Comparison of ENCODE assay signal across 2 cellular contexts in the genomic region with DNA sequence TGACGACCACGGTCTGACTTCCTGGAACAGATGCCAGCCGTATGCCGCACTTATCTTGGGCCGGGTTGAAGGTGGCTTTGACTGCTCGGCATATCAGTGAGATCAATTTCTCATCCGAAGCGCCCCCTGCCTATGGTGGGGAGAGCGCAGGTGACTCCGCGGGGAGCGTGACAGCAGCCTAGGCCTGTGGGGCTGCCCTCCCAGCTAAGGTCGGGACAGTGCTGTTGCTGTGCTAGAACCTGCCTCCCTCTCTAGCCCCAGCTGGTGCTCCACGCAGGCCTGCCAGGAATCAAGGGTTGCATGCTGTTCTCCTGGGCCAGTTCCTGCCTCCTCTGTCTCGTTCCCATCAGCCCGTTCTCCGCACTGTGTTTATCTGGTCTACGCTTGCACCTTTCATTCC.
A peak's percentile ranks its signal among the peaks of the same experiment; 100 is the strongest.
TF ChIP-seq lines count a peak whose summit lies in the region.

No MANE protein-coding gene starts in this region.

TF ChIP-seq in HepG2, 621 proteins besides CTCF, POLR2A, EP300 and RAD21 (continued from another document):
- TF ChIP-seq, protein P1, sequence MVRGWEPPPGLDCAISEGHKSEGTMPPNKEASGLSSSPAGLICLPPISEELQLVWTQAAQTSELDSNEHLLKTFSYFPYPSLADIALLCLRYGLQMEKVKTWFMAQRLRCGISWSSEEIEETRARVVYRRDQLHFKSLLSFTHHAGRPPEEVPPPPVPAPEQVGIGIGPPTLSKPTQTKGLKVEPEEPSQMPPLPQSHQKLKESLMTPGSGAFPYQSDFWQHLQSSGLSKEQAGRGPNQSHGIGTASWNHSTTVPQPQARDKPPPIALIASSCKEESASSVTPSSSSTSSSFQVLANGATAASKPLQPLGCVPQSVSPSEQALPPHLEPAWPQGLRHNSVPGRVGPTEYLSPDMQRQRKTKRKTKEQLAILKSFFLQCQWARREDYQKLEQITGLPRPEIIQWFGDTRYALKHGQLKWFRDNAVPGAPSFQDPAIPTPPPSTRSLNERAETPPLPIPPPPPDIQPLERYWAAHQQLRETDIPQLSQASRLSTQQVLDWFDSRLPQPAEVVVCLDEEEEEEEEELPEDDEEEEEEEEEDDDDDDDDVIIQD (CRISPR knock-in tag; IDR thresholded peaks at IDR 0.05; ENCODE audit: low read depth): no peak
- TF ChIP-seq EEA1 (CRISPR knock-in tag; IDR thresholded peaks at IDR 0.05; ENCODE audit: borderline replicate concordance) (no peak), MEF2D (CRISPR knock-in tag; IDR thresholded peaks at IDR 0.05) (no peak), EZH2 (conservative IDR thresholded peaks at IDR 0.05; ENCODE audit: low read depth, low read length) (no peak), CBX2 (IDR thresholded peaks at IDR 0.05; ENCODE audit: low read depth, low read length) (no peak), CBX2 (CRISPR knock-in tag; IDR thresholded peaks at IDR 0.05; ENCODE audit: low read depth) (no peak), MTA1 (CRISPR knock-in tag; IDR thresholded peaks at IDR 0.05; ENCODE audit: borderline replicate concordance) (no peak), ZNF709 (CRISPR knock-in tag; IDR thresholded peaks at IDR 0.05) (no peak), NFE2L1 (CRISPR knock-in tag; IDR thresholded peaks at IDR 0.05; ENCODE audit: borderline replicate concordance) (no peak), ZNF460 (CRISPR knock-in tag; IDR thresholded peaks at IDR 0.05; ENCODE audit: borderline replicate concordance) (no peak), NFRKB (IDR thresholded peaks at IDR 0.05) (no peak), ZNF629 (CRISPR knock-in tag; conservative IDR thresholded peaks at IDR 0.05) (no peak), SIX1 (CRISPR knock-in tag; IDR thresholded peaks at IDR 0.05; ENCODE audit: borderline replicate concordance) (no peak), AGO2 (optimal IDR thresholded peaks at IDR 0.05; ENCODE audit: low read depth, low read length) (peak; percentile 18), ZFYVE20 (CRISPR knock-in tag; IDR thresholded peaks at IDR 0.05; ENCODE audit: borderline replicate concordance, low read depth) (no peak)
- TF ChIP-seq, protein P2, sequence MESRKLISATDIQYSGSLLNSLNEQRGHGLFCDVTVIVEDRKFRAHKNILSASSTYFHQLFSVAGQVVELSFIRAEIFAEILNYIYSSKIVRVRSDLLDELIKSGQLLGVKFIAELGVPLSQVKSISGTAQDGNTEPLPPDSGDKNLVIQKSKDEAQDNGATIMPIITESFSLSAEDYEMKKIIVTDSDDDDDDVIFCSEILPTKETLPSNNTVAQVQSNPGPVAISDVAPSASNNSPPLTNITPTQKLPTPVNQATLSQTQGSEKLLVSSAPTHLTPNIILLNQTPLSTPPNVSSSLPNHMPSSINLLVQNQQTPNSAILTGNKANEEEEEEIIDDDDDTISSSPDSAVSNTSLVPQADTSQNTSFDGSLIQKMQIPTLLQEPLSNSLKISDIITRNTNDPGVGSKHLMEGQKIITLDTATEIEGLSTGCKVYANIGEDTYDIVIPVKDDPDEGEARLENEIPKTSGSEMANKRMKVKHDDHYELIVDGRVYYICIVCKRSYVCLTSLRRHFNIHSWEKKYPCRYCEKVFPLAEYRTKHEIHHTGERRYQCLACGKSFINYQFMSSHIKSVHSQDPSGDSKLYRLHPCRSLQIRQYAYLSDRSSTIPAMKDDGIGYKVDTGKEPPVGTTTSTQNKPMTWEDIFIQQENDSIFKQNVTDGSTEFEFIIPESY (CRISPR knock-in tag; IDR thresholded peaks at IDR 0.05): peak; percentile 87
- TF ChIP-seq, protein P3, sequence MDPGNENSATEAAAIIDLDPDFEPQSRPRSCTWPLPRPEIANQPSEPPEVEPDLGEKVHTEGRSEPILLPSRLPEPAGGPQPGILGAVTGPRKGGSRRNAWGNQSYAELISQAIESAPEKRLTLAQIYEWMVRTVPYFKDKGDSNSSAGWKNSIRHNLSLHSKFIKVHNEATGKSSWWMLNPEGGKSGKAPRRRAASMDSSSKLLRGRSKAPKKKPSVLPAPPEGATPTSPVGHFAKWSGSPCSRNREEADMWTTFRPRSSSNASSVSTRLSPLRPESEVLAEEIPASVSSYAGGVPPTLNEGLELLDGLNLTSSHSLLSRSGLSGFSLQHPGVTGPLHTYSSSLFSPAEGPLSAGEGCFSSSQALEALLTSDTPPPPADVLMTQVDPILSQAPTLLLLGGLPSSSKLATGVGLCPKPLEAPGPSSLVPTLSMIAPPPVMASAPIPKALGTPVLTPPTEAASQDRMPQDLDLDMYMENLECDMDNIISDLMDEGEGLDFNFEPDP (CRISPR knock-in tag; conservative IDR thresholded peaks at IDR 0.05): no peak
- TF ChIP-seq, protein P4, sequence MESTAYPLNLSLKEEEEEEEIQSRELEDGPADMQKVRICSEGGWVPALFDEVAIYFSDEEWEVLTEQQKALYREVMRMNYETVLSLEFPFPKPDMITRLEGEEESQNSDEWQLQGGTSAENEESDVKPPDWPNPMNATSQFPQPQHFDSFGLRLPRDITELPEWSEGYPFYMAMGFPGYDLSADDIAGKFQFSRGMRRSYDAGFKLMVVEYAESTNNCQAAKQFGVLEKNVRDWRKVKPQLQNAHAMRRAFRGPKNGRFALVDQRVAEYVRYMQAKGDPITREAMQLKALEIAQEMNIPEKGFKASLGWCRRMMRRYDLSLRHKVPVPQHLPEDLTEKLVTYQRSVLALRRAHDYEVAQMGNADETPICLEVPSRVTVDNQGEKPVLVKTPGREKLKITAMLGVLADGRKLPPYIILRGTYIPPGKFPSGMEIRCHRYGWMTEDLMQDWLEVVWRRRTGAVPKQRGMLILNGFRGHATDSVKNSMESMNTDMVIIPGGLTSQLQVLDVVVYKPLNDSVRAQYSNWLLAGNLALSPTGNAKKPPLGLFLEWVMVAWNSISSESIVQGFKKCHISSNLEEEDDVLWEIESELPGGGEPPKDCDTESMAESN (CRISPR knock-in tag; conservative IDR thresholded peaks at IDR 0.05): no peak

TF ChIP-seq in HEK293T, 16 proteins besides CTCF, POLR2A, EP300 and RAD21 (continued from another document):
- TF ChIP-seq ARNT (IDR thresholded peaks at IDR 0.05): no peak
- TF ChIP-seq FOXK2 (IDR thresholded peaks at IDR 0.05): no peak
- no peak for TF ChIP-seq CTBP1 (IDR thresholded peaks at IDR 0.05; ENCODE audit: borderline replicate concordance)
- no peak for TF ChIP-seq NFRKB (IDR thresholded peaks at IDR 0.05)
- TF ChIP-seq TARDBP (IDR thresholded peaks at IDR 0.05): no peak
TF ChIP-seq in HEK293T: peak in this region for 0.
